Comparison of ENCODE assay signal across 1 cellular context in genomic region chr1:92784639-92785500, GRCh38.
TF ChIP-seq lines count a peak whose summit lies in the region.

Gene EVI5, minus strand, starts transcription at chr1:92785108. Its CDS starts 48,562 bp downstream, at chr1:92736546.

TF ChIP-seq in HepG2, 621 proteins besides CTCF, POLR2A, EP300 and RAD21 (continued from another document and continues in another):
- TF ChIP-seq E2F5 (CRISPR knock-in tag; conservative IDR thresholded peaks at IDR 0.05) (0 out of 2 replicates have a peak, but pooled peaks have one; percentile 40), ZNF776 (CRISPR knock-in tag; IDR thresholded peaks at IDR 0.05) (peak; percentile 95), ZNF639 (CRISPR knock-in tag; conservative IDR thresholded peaks at IDR 0.05) (0 out of 2 replicates have a peak, but pooled peaks have one; percentile 63), ZXDC (CRISPR knock-in tag; IDR thresholded peaks at IDR 0.05) (no peak), RFXAP (CRISPR knock-in tag; IDR thresholded peaks at IDR 0.05; ENCODE audit: borderline replicate concordance) (peak; percentile 94), POGK (CRISPR knock-in tag; conservative IDR thresholded peaks at IDR 0.05) (peak; percentile 98), POLR2G (IDR thresholded peaks at IDR 0.05; ENCODE audit: low read depth, low read length) (peak; percentile 82), SIX4 (CRISPR knock-in tag; IDR thresholded peaks at IDR 0.05) (peak; percentile 74; the same call in 1 of the 2 replicates), FOXJ3 (CRISPR knock-in tag; IDR thresholded peaks at IDR 0.05; ENCODE audit: borderline replicate concordance) (peak; percentile 80), HMG20B (CRISPR knock-in tag; conservative IDR thresholded peaks at IDR 0.05) (0 out of 2 replicates have a peak, but pooled peaks have one; percentile 29), ZNF354B (CRISPR knock-in tag; IDR thresholded peaks at IDR 0.05) (no peak), MTA1 (CRISPR knock-in tag; IDR thresholded peaks at IDR 0.05; ENCODE audit: borderline replicate concordance) (peak; percentile 80; the same call in 1 of the 2 replicates), HNRNPUL1 (IDR thresholded peaks at IDR 0.05; ENCODE audit: low read depth, low read length) (no peak), ZNF766 (CRISPR knock-in tag; IDR thresholded peaks at IDR 0.05; ENCODE audit: borderline replicate concordance) (peak; percentile 99), YEATS2 (CRISPR knock-in tag; IDR thresholded peaks at IDR 0.05; ENCODE audit: borderline replicate concordance) (peak; percentile 88), E2F2 (CRISPR knock-in tag; IDR thresholded peaks at IDR 0.05; ENCODE audit: borderline replicate concordance) (peak; percentile 90; the same call in 1 of the 2 replicates), ZNF326 (CRISPR knock-in tag; IDR thresholded peaks at IDR 0.05; ENCODE audit: borderline replicate concordance) (peak; percentile 64; the same call in 1 of the 2 replicates), BHLHE40 (IDR thresholded peaks at IDR 0.05; ENCODE audit: low read length) (no peak), ZNF747 (CRISPR knock-in tag; IDR thresholded peaks at IDR 0.05; ENCODE audit: borderline replicate concordance) (peak; percentile 94), ZNF83 (CRISPR knock-in tag; IDR thresholded peaks at IDR 0.05; ENCODE audit: borderline replicate concordance) (peak; percentile 97; the same call in 1 of the 2 replicates), POLR2AphosphoS5 (IDR thresholded peaks at IDR 0.05; ENCODE audit: low read depth, low read length) (peak; percentile 78), ZNF207 (IDR thresholded peaks at IDR 0.05; ENCODE audit: borderline replicate concordance) (no peak), HOXA3 (CRISPR knock-in tag; IDR thresholded peaks at IDR 0.05) (peak; percentile 83), ZNF589 (CRISPR knock-in tag; conservative IDR thresholded peaks at IDR 0.05) (peak; percentile 95), GPBP1L1 (CRISPR knock-in tag; IDR thresholded peaks at IDR 0.05) (no peak), ZBTB21 (CRISPR knock-in tag; IDR thresholded peaks at IDR 0.05) (peak; percentile 54; the same call in 1 of the 2 replicates), MEIS2 (CRISPR knock-in tag; IDR thresholded peaks at IDR 0.05) (peak; percentile 98), NFE2 (CRISPR knock-in tag; IDR thresholded peaks at IDR 0.05) (no peak), FOXP4 (CRISPR knock-in tag; IDR thresholded peaks at IDR 0.05) (peak; percentile 63), AKNA (CRISPR knock-in tag; IDR thresholded peaks at IDR 0.05; ENCODE audit: borderline replicate concordance) (peak; percentile 99), FOXM1 (CRISPR knock-in tag; IDR thresholded peaks at IDR 0.05) (peak; percentile 88), GFI1 (CRISPR knock-in tag; IDR thresholded peaks at IDR 0.05; ENCODE audit: borderline replicate concordance) (peak; percentile 86; the same call in 1 of the 2 replicates), MIER2 (CRISPR knock-in tag; IDR thresholded peaks at IDR 0.05) (peak; percentile 60; the same call in 1 of the 2 replicates), CHD2 (IDR thresholded peaks at IDR 0.05; ENCODE audit: low read depth, low read length) (no peak), PLRG1 (conservative IDR thresholded peaks at IDR 0.05) (no peak), ZGPAT (CRISPR knock-in tag; IDR thresholded peaks at IDR 0.05) (peak; percentile 93), ZBTB25 (CRISPR knock-in tag; IDR thresholded peaks at IDR 0.05) (peak; percentile 92)
